In the genomic region with DNA sequence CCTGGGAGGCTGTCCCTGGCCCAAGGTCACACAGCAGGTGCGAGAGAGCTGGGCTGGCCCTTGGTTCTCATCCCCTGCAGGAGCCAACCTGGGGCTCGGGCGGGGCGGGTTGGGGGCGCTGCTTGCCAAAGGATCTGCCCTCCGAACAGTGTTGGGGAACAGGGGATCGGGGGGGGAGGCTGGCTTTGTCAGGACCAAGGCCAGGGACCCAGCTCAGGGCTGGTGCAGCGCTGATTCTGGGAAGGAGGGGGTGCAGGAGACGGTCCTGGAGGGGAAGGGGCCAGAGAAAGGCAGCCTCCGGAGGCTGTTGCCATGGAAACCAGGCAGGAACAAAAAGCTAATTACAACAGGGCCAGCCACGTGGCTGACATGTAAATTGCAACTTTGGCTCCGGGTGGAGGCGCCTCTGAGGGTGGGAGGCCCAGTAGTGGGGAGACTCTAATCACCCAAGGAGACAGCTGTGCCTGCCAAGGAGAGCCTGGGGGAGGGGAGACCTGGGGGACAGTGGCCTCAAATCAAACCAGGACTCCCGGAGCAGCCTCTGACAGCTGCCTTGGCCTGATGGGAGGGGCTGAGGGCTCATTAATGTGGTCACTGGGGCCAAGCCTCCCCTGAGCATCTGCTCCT, we compare ENCODE assay signal across 9 cellular contexts. TPM values are rescaled to one million over a fixed set of nuclear protein-coding genes. Genes with fewer than 3 reads are reported as not detected.
DNase-seq lines count a peak whose midpoint lies in the region; ATAC-seq and TF ChIP-seq lines count a peak whose summit lies in the region.
"Had no signal": no experiment of that assay in that cellular context is flagged by ENCODE, and none has a peak within 500 bp of the region (broad histone marks: within the 10 kb centered on the region; RNA-seq: fewer than 3 reads in every experiment).

No MANE protein-coding gene starts in this region.

- 0 out of 2 replicates have a peak, but pooled peaks cover 2% of the 10 kb centered on the region for H3K36me3 ChIP-seq in RWPE2 (ENCODE audit: low read depth)
- H3K36me3 ChIP-seq: ovary had no signal

- DNase-seq in CD1c-positive myeloid dendritic cell (ENCODE audit: extremely low spot score), result peak; percentile 48
- peak; percentile 21 for DNase-seq in HEK293T (ENCODE audit: extremely low spot score)
- peak; percentile 58 for DNase-seq in RWPE2 (ENCODE audit: low spot score)
- DNase-seq in dorsolateral prefrontal cortex, result peak in 5 of 10 donors; percentile 54 to 69 (median 65)
- peak; percentile 80 for DNase-seq in nephron progenitor cell

- H3K27ac ChIP-seq in RWPE2 (ENCODE audit: poor library complexity, severe bottlenecking) (no peak overlapping the region), dorsolateral prefrontal cortex (peak overlapping the region in 42 of 59 donors; percentile 14 to 94 (median 80))
- H3K27ac ChIP-seq: ovary had no signal

- POLR2A ChIA-PET in HEK293T (lab: Yijun Ruan, JAX), result interaction anchor here (1.0 to 5.1 kb wide), 2 partner anchors 51 to 94 kb away, joined by 3 to 34 read pairs; partner anchors contain the start of gene TCF25

- H3K4me3 Mint-ChIP-seq in nephron progenitor cell, result peak overlapping the region; percentile 79

- no peaks in the 10 kb centered on the region for H3K9me3 ChIP-seq in RWPE2 (ENCODE audit: severe bottlenecking)
- H3K9me3 ChIP-seq: ovary had no signal

- H3K27me3 Mint-ChIP-seq in nephron progenitor cell (ENCODE audit: low read depth, poor library complexity), result no peaks in the 10 kb centered on the region

- ATAC-seq in RWPE2 (ENCODE audit: low read depth), result no peak
- ATAC-seq in GM18909 (IDR thresholded peaks at IDR 0.05; ENCODE audit: poor library complexity, unreplicated experiment), result no peak
- no peak for ATAC-seq in GM18498 (IDR thresholded peaks at IDR 0.05; ENCODE audit: unreplicated experiment)
- ATAC-seq in HG03135 (IDR thresholded peaks at IDR 0.05; ENCODE audit: unreplicated experiment), result no peak

- H3K27ac Mint-ChIP-seq in nephron progenitor cell, result no peak overlapping the region

- H3K27me3 ChIP-seq in RWPE2 (ENCODE audit: insufficient read depth, poor library complexity, severe bottlenecking), result no peaks in the 10 kb centered on the region
- peaks cover 0 to 12% (median 0%) of the 10 kb centered on the region in 45 donors for H3K27me3 ChIP-seq in dorsolateral prefrontal cortex

- CTCF ChIA-PET in HEK293T (lab: Yijun Ruan, JAX), result interaction anchor here (0.8 kb wide), 1 partner anchor 75 kb away, joined by 3 read pairs; no protein-coding TSS in a partner anchor

- H3K36me3 Mint-ChIP-seq in nephron progenitor cell (ENCODE audit: low read depth), result peaks cover 4% of the 10 kb centered on the region

- intact Hi-C loops in dorsolateral prefrontal cortex (cut with DNase I), result no loop called here

- H3K4me1 ChIP-seq in RWPE2 (ENCODE audit: insufficient read depth, poor library complexity, severe bottlenecking), result peaks cover 10% of the 10 kb centered on the region

- H3K4me1 Mint-ChIP-seq in nephron progenitor cell, result peaks cover 36% of the 10 kb centered on the region

- H3K4me3 ChIP-seq in RWPE2 (ENCODE audit: severe bottlenecking) (peak overlapping the region; percentile 58), dorsolateral prefrontal cortex (peak overlapping the region; percentile 43 to 81 (median 70))
- H3K4me3 ChIP-seq: ovary had no signal

- H3K9me3 Mint-ChIP-seq in nephron progenitor cell, result no peaks in the 10 kb centered on the region

- TF ChIP-seq CTCF in RWPE2 (IDR thresholded peaks at IDR 0.05; ENCODE audit: poor library complexity, severe bottlenecking) (no peak), dorsolateral prefrontal cortex (IDR thresholded peaks at IDR 0.05 in 54 of 56, conservative IDR thresholded peaks at IDR 0.05 in 2 of 56; ENCODE audit: low read depth in 1 of 56, partially characterized antibody in 56 of 56) (no peak), nephron progenitor cell (IDR thresholded peaks at IDR 0.05) (no peak)

TF ChIP-seq in HEK293T, 16 proteins besides CTCF, POLR2A, EP300 and RAD21:
- TF ChIP-seq NFRKB (IDR thresholded peaks at IDR 0.05), result no peak
- TF ChIP-seq PKNOX1 (IDR thresholded peaks at IDR 0.05), result no peak

RNA-seq across cellular contexts. Expression of gene TUBB3, which starts 1.3 kb away (rescaled TPM):
- total RNA-seq in dorsolateral prefrontal cortex, result 100 to 1,000 TPM in 118 of 120 experiments, 10 to 100 TPM in 2; 84.2 to 380 (median 212) TPM

RNA-seq across cellular contexts. Expression of gene MC1R, which starts 5.7 kb away (rescaled TPM):
- total RNA-seq in dorsolateral prefrontal cortex, result 10 to 100 TPM in 21 of 120 experiments, 1 to 10 TPM in 99; 3.8 to 24.0 (median 7.3) TPM

RNA-seq across cellular contexts. Expression of gene DEF8, which starts 24.1 kb away (rescaled TPM):
- total RNA-seq in dorsolateral prefrontal cortex, result 100 to 1,000 TPM in 99 of 120 experiments, 10 to 100 TPM in 21; 81.6 to 155 (median 110) TPM

RNA-seq across cellular contexts. Expression of gene TCF25, which starts 51.0 kb away (rescaled TPM):
- total RNA-seq in dorsolateral prefrontal cortex, result 100 to 1,000 TPM; 172 to 346 (median 233) TPM
